Comparison of ENCODE assay signal across 9 cellular contexts in the genomic region with DNA sequence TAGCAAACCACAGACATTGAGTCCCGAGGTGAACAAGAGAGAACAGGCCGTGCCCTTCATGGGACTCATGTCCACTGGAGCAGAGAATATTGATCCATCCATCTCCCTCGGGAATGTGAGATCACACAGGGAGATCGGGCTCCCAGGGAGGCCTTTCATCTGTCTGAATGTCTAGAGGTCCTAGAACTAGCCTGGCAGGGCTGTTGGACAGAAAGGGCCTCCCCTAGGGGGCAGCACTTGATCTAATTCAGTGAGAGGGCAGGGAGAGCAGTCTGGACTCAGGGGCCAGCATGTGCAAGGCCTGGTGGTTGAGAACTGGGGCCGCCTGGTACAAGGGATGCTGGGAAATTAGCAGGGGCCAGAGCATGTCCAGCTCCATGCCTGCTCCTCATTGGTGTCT. TPM values are rescaled to one million over a fixed set of nuclear protein-coding genes. Genes with fewer than 3 reads are reported as not detected.
DNase-seq lines count a peak whose midpoint lies in the region; ATAC-seq and TF ChIP-seq lines count a peak whose summit lies in the region.
"Had no signal": no experiment of that assay in that cellular context is flagged by ENCODE, and none has a peak within 500 bp of the region (broad histone marks: within the 10 kb centered on the region; RNA-seq: fewer than 3 reads in every experiment).

No MANE protein-coding gene starts in this region.

- peak; percentile 37; the same call in 1 of the 2 replicates for TF ChIP-seq RAD21 in SK-N-SH (IDR thresholded peaks at IDR 0.05; ENCODE audit: low read length)

- no TSS peak for BruUV-seq in Caco-2 (replicated peaks; lab: Mats Ljungman, UMichigan)

- no peaks in the 10 kb centered on the region for H4K20me1 ChIP-seq in SK-N-SH (ENCODE audit: insufficient read depth)

- H3K79me2 ChIP-seq in SK-N-SH (ENCODE audit: insufficient read depth): peaks cover 88% of the 10 kb centered on the region

- 74% methylated on average over 4 of the region's 5 CpGs for WGBS in SK-N-SH (ENCODE audit: low lambda C conversion rate)

- no peak overlapping the region for H2AFZ ChIP-seq in SK-N-SH (ENCODE audit: low read depth)

- H3K4me3 Mint-ChIP-seq in Caco-2 (ENCODE audit: unreplicated experiment) (no peak overlapping the region), progenitor cell of endocrine pancreas (ENCODE audit: low read depth) (no peak overlapping the region)

- H3K4me2 ChIP-seq in SK-N-SH: no peak overlapping the region

- POLR2A ChIA-PET in Caco-2 (lab: Charles Lee) (no interaction called here), SK-N-SH (lab: Yijun Ruan, JAX) (no interaction called here)

- CTCF ChIA-PET in Caco-2 (lab: Charles Lee) (interaction anchor here (0.5 to 1.8 kb wide), 6 partner anchors 20 to 548 kb away, joined by 3 to 5 read pairs (median 4); partner anchors contain the start of gene NTF4), SK-N-SH (lab: Yijun Ruan, JAX) (interaction anchor here (0.5 to 5.4 kb wide), 13 partner anchors 12 to 267 kb away, joined by 3 to 68 read pairs (median 3); partner anchors contain the start of gene CGB7)

- H3K27me3 Mint-ChIP-seq in Caco-2 (ENCODE audit: insufficient read depth, unreplicated experiment) (no peaks in the 10 kb centered on the region), progenitor cell of endocrine pancreas (no peaks in the 10 kb centered on the region)

- H3K27me3 ChIP-seq in Caco-2 (replicated peaks; ENCODE audit: control insufficient read depth, insufficient read depth, low read length) (no peaks in the 10 kb centered on the region), SK-N-SH (ENCODE audit: insufficient read depth) (no peaks in the 10 kb centered on the region)

- no peaks in the 10 kb centered on the region for H3K4me1 ChIP-seq in Caco-2
- peaks cover 0 to 10% of the 10 kb centered on the region in 2 experiments; a peak in 1 of 4 replicates for H3K4me1 ChIP-seq in SK-N-SH (ENCODE audit: control insufficient read depth in 1 of 2, insufficient read depth in 2 of 2, low read depth in 1 of 2, low read length in 1 of 2)

- no peaks in the 10 kb centered on the region for H3K9me3 ChIP-seq in Caco-2
- no peaks in the 10 kb centered on the region for H3K9me3 ChIP-seq in SK-N-SH

- H3F3A ChIP-seq in SK-N-SH (replicated peaks; ENCODE audit: insufficient read depth): peaks cover 3% of the 10 kb centered on the region

- no peaks in the 10 kb centered on the region for H3K9me2 ChIP-seq in SK-N-SH

- TF ChIP-seq EP300 in SK-N-SH (IDR thresholded peaks at IDR 0.05; ENCODE audit: borderline replicate concordance in 1 of 2, low read depth in 1 of 2, low read length in 1 of 2): no peak

- TF ChIP-seq CTCF in Caco-2 (IDR thresholded peaks at IDR 0.05; ENCODE audit: insufficient read depth in 1 of 2, low read depth in 1 of 2, low read length in 1 of 2, severe bottlenecking in 1 of 2, unreplicated experiment in 1 of 2) (peak; percentile 48 to 52), SK-N-SH (IDR thresholded peaks at IDR 0.05) (peak; percentile 71), cardiac fibroblast (IDR thresholded peaks at IDR 0.05; ENCODE audit: low read depth, low read length) (peak; percentile 69), progenitor cell of endocrine pancreas (IDR thresholded peaks at IDR 0.05; ENCODE audit: unreplicated experiment) (peak; percentile 60)

- intact Hi-C loops in Caco-2 (cut with micrococcal nuclease; ENCODE audit: unreplicated experiment): loop anchor here (2.0 to 10.0 kb wide), 2 partner anchors 21 to 227 kb away; no protein-coding TSS in a partner anchor

- ATAC-seq in GM19463 (IDR thresholded peaks at IDR 0.05; ENCODE audit: unreplicated experiment) (no peak), GM21717 (IDR thresholded peaks at IDR 0.05; ENCODE audit: unreplicated experiment) (no peak), HG03378 (IDR thresholded peaks at IDR 0.05; ENCODE audit: unreplicated experiment) (no peak)

- H3K4me3 ChIP-seq in Caco-2 (ENCODE audit: low read depth, low read length): no peak overlapping the region
- no peak overlapping the region; a peak in 1 of 4 replicates for H3K4me3 ChIP-seq in SK-N-SH (ENCODE audit: low read depth in 2 of 2, low read length in 1 of 2)
- no peak overlapping the region for H3K4me3 ChIP-seq in cardiac fibroblast (replicated peaks in 1 of 2; ENCODE audit: low read depth in 2 of 2, low read length in 2 of 2)
- H3K4me3 ChIP-seq: lung had no signal

- DNase-seq in Caco-2 (peak; percentile 79), HK-2 (ENCODE audit: unreplicated experiment) (peak; percentile 81), SK-N-SH (peak; percentile 69), cardiac fibroblast (ENCODE audit: low read depth in 2 of 2) (peak; percentile 64 to 76), progenitor cell of endocrine pancreas (ENCODE audit: low spot score, unreplicated experiment) (peak; percentile 53)

- no peaks in the 10 kb centered on the region; the same call in 1 of the 2 replicates for H3K36me3 ChIP-seq in Caco-2 (ENCODE audit: control insufficient read depth, insufficient read depth, low read length)
- peaks cover 0 to 5% of the 10 kb centered on the region in 2 experiments for H3K36me3 ChIP-seq in SK-N-SH (replicated peaks in 1 of 2; ENCODE audit: control insufficient read depth in 1 of 2, insufficient read depth in 2 of 2, low read length in 1 of 2)

- no peaks in the 10 kb centered on the region for H3K9me3 Mint-ChIP-seq in Caco-2 (ENCODE audit: unreplicated experiment)
- no peaks in the 10 kb centered on the region for H3K9me3 Mint-ChIP-seq in progenitor cell of endocrine pancreas (ENCODE audit: low read depth)

- no peak overlapping the region for H3K27ac Mint-ChIP-seq in Caco-2 (ENCODE audit: unreplicated experiment)
- peak overlapping the region; percentile 44 for H3K27ac Mint-ChIP-seq in progenitor cell of endocrine pancreas

- H3K36me3 Mint-ChIP-seq in Caco-2 (ENCODE audit: insufficient read depth, unreplicated experiment) (peaks cover 57% of the 10 kb centered on the region), progenitor cell of endocrine pancreas (ENCODE audit: insufficient read depth) (peaks cover 2% of the 10 kb centered on the region)

- no peak overlapping the region for H3K27ac ChIP-seq in SK-N-SH (ENCODE audit: low read depth in 2 of 2, low read length in 1 of 2)

- H3K9ac ChIP-seq in SK-N-SH: no peak overlapping the region

- H3K4me1 Mint-ChIP-seq in Caco-2 (ENCODE audit: low read depth, unreplicated experiment) (peaks cover 9% of the 10 kb centered on the region), progenitor cell of endocrine pancreas (ENCODE audit: low read depth) (peaks cover 14% of the 10 kb centered on the region)

TF ChIP-seq in SK-N-SH, 30 proteins besides CTCF, POLR2A, EP300 and RAD21 (continues in another document):
- no peak for TF ChIP-seq RXRA (IDR thresholded peaks at IDR 0.05; ENCODE audit: borderline replicate concordance, low read depth)
- TF ChIP-seq SMC3 (IDR thresholded peaks at IDR 0.05; ENCODE audit: low read depth, low read length): no peak
- TF ChIP-seq, protein P1, sequence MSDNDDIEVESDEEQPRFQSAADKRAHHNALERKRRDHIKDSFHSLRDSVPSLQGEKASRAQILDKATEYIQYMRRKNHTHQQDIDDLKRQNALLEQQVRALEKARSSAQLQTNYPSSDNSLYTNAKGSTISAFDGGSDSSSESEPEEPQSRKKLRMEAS (IDR thresholded peaks at IDR 0.05; ENCODE audit: low read depth): no peak
- no peak for TF ChIP-seq CHD2 (IDR thresholded peaks at IDR 0.05; ENCODE audit: low read length, partially characterized antibody)
- no peak for TF ChIP-seq ELF1 (IDR thresholded peaks at IDR 0.05)
- TF ChIP-seq POLR2AphosphoS5 (IDR thresholded peaks at IDR 0.05; ENCODE audit: low read depth, low read length): no peak
- no peak for TF ChIP-seq RCOR1 (IDR thresholded peaks at IDR 0.05; ENCODE audit: low read length)
- no peak for TF ChIP-seq MEF2A (IDR thresholded peaks at IDR 0.05; ENCODE audit: borderline replicate concordance, low read depth)
- TF ChIP-seq NFIC (IDR thresholded peaks at IDR 0.05; ENCODE audit: borderline replicate concordance): no peak
- no peak for TF ChIP-seq JUND (IDR thresholded peaks at IDR 0.05)

RNA-seq across cellular contexts. Expression of gene RUVBL2, which starts 4.3 kb away (rescaled TPM):
- total RNA-seq in Caco-2 (2022) (165 and 172 TPM in 2 replicates), progenitor cell of endocrine pancreas (81.5 and 83.0 TPM in 2 replicates)
- polyA plus RNA-seq in SK-N-SH (2012; rRNA removed): 411 and 459 TPM in 2 replicates
- polyA plus RNA-seq in SK-N-SH (2012; cell fraction: cytosol; rRNA removed): 196 and 298 TPM in 2 replicates
- 340 and 467 TPM in 2 replicates for polyA plus RNA-seq in SK-N-SH (2012; cell fraction: nucleus; rRNA removed)

RNA-seq across cellular contexts. Expression of gene GYS1, which starts 4.9 kb away (rescaled TPM):
- 62.7 and 65.3 TPM in 2 replicates for total RNA-seq in Caco-2 (2022)
- polyA plus RNA-seq in SK-N-SH (2012; rRNA removed): 24.1 and 25.3 TPM in 2 replicates
- polyA plus RNA-seq in SK-N-SH (2012; cell fraction: cytosol; rRNA removed): 12.9 and 18.2 TPM in 2 replicates
- 69.6 and 71.7 TPM in 2 replicates for polyA plus RNA-seq in SK-N-SH (2012; cell fraction: nucleus; rRNA removed)
- 57.4 and 65.8 TPM in 2 replicates for total RNA-seq in progenitor cell of endocrine pancreas

RNA-seq across cellular contexts. Expression of gene LHB, which starts 18.9 kb away (rescaled TPM):
- total RNA-seq in Caco-2 (2022): 0.68 TPM in 1 of 2 replicates, not detected in the other
- polyA plus RNA-seq in SK-N-SH (2012; rRNA removed): 0.13 and 0.23 TPM in 2 replicates
- polyA plus RNA-seq in SK-N-SH (2012; cell fraction: cytosol; rRNA removed): 0.13 TPM in 1 of 2 replicates, not detected in the other
- 3.1 and 5.2 TPM in 2 replicates for polyA plus RNA-seq in SK-N-SH (2012; cell fraction: nucleus; rRNA removed)
- not detected in 2 replicates for total RNA-seq in progenitor cell of endocrine pancreas

RNA-seq across cellular contexts. Expression of gene CGB3, which starts 26.2 kb away (rescaled TPM):
- total RNA-seq in Caco-2 (2022) (not detected in 2 replicates), progenitor cell of endocrine pancreas (not detected in 2 replicates)
- 0.10 TPM in 1 of 2 replicates, not detected in the other for polyA plus RNA-seq in SK-N-SH (2012; rRNA removed)
- polyA plus RNA-seq in SK-N-SH (2012; cell fraction: cytosol; rRNA removed): not detected in 2 replicates
- polyA plus RNA-seq in SK-N-SH (2012; cell fraction: nucleus; rRNA removed): not detected in 2 replicates
- total RNA-seq: lung had no signal
- polyA plus RNA-seq: lung had no signal

RNA-seq across cellular contexts. Expression of gene FTL, which starts 32.9 kb away (rescaled TPM):
- total RNA-seq in Caco-2 (2022) (2,542 and 2,963 TPM in 2 replicates), progenitor cell of endocrine pancreas (2,544 and 2,716 TPM in 2 replicates)
- 587 and 875 TPM in 2 replicates for polyA plus RNA-seq in SK-N-SH (2012; rRNA removed)
- polyA plus RNA-seq in SK-N-SH (2012; cell fraction: cytosol; rRNA removed): 532 and 592 TPM in 2 replicates
- polyA plus RNA-seq in SK-N-SH (2012; cell fraction: nucleus; rRNA removed): 164 and 250 TPM in 2 replicates
